Comparison of ENCODE assay signal across 9 cellular contexts in the genomic region with DNA sequence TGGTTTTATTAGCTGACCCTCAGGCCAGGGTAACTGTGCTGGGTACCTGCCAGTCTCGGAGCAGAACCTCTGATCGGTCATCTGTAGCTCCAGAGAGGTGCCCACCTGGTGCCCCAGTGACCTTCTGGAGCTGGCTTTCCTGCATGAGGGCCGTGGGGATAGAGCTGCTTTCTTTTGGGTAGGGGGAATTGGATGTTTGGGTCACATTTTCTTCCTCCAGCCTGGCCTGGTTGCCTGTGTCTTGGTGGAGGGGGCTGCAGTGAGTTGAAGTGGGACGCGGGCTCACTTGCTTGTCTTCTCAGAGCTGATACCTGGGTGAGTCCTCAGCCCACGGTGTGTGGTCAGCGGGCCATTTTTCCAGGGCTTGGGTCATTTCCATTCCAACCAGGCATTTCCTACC. TPM values are rescaled to one million over a fixed set of nuclear protein-coding genes. Genes with fewer than 3 reads are reported as not detected.
DNase-seq lines count a peak whose midpoint lies in the region; ATAC-seq and TF ChIP-seq lines count a peak whose summit lies in the region.
"Had no signal": no experiment of that assay in that cellular context is flagged by ENCODE, and none has a peak within 500 bp of the region (broad histone marks: within the 10 kb centered on the region; RNA-seq: fewer than 3 reads in every experiment).

No MANE protein-coding gene starts in this region.

- H3K36me3 ChIP-seq in fibroblast of lung (ENCODE audit: control insufficient read depth, insufficient read depth, low read length) (no peaks in the 10 kb centered on the region), gastrocnemius medialis (no peaks in the 10 kb centered on the region)

- no peaks in the 10 kb centered on the region for H4K20me1 ChIP-seq in fibroblast of lung (ENCODE audit: control insufficient read depth, extremely low read depth, insufficient read depth, low read length)

- H3K9ac ChIP-seq in fibroblast of lung (ENCODE audit: insufficient read depth, low read length), result no peak overlapping the region
- H3K9ac ChIP-seq: KMS-11 had no signal

- TF ChIP-seq CTCF in GM12865 (IDR thresholded peaks at IDR 0.05; ENCODE audit: insufficient read depth, low read depth, low read length, missing control alignments) (no peak), RWPE1 (conservative IDR thresholded peaks at IDR 0.05; ENCODE audit: low read depth) (no peak), fibroblast of lung (conservative IDR thresholded peaks at IDR 0.05 in 1 of 2, IDR thresholded peaks at IDR 0.05 in 1 of 2; ENCODE audit: low read depth in 1 of 2, low read length in 2 of 2) (no peak), gastrocnemius medialis (IDR thresholded peaks at IDR 0.05 in 4 of 5, conservative IDR thresholded peaks at IDR 0.05 in 1 of 5) (no peak)

- CTCF ChIA-PET in RWPE1 (lab: Yijun Ruan, JAX), result interaction anchor here (0.6 to 0.8 kb wide), 2 partner anchors 73 to 110 kb away, joined by 4 to 5 read pairs; a partner anchor contains a TSS

- H3K79me2 ChIP-seq in fibroblast of lung (ENCODE audit: control insufficient read depth, insufficient read depth, low read length), result peaks cover 47% of the 10 kb centered on the region

- ATAC-seq in gastrocnemius medialis (no peak), GM18873 (IDR thresholded peaks at IDR 0.05; ENCODE audit: low FRiP score, unreplicated experiment) (no peak)

- H3K27me3 ChIP-seq in fibroblast of lung (ENCODE audit: control insufficient read depth, insufficient read depth, low read length) (no peaks in the 10 kb centered on the region), gastrocnemius medialis (no peaks in the 10 kb centered on the region)

- POLR2A ChIA-PET in RWPE1 (lab: Yijun Ruan, JAX; ENCODE audit: low non-redundant PET), result no interaction called here

- in situ Hi-C loops in gastrocnemius medialis (cut with MboI; ENCODE audit: low sequenced_read_pairs in 4 of 4), result loop anchor here in 1 of 4 donors (10.0 kb wide), 1 partner anchor 71 kb away; no protein-coding TSS in a partner anchor

- DNase-seq in GM12865 (ENCODE audit: low read depth) (no peak), RWPE1 (ENCODE audit: low spot score) (no peak), fibroblast of lung (ENCODE audit: low read depth in 2 of 2) (peak in 1 of 2 donors; percentile 20), gastrocnemius medialis (no peak), pons (ENCODE audit: low spot score) (no peak), putamen (ENCODE audit: low spot score) (no peak), NCI-H526 (lab: John Stamatoyannopoulos, UW) (no peak)

- H3K9me3 ChIP-seq in fibroblast of lung (ENCODE audit: control insufficient read depth, insufficient read depth, low read depth, low read length) (no peaks in the 10 kb centered on the region), gastrocnemius medialis (no peaks in the 10 kb centered on the region)

- H3K4me3 ChIP-seq in GM12865 (ENCODE audit: low read depth, low read length), result peak overlapping the region; percentile 91
- peak overlapping the region in 2 of 4 experiments; percentile 9 to 74 for H3K4me3 ChIP-seq in fibroblast of lung (replicated peaks in 1 of 4; ENCODE audit: control extremely low read depth in 1 of 4, insufficient read depth in 1 of 4, low read depth in 3 of 4, low read length in 4 of 4)
- H3K4me3 ChIP-seq in gastrocnemius medialis, result no peak overlapping the region

- H3K4me1 ChIP-seq in fibroblast of lung (ENCODE audit: control insufficient read depth, extremely low read depth, insufficient read depth, low read length) (peaks cover 31% of the 10 kb centered on the region), gastrocnemius medialis (peaks cover 48 to 52% of the 10 kb centered on the region in 2 donors)

- H3K4me2 ChIP-seq in fibroblast of lung (ENCODE audit: extremely low read depth, insufficient read depth, low read length), result peak overlapping the region; percentile 70

- H3K27ac ChIP-seq in RWPE1 (peak overlapping the region; percentile 97), fibroblast of lung (ENCODE audit: insufficient read depth, low read length) (peak overlapping the region; percentile 96), gastrocnemius medialis (peak overlapping the region; percentile 78 to 87 (median 82))
- H3K27ac ChIP-seq: KMS-11 had no signal

- TF ChIP-seq POLR2A in gastrocnemius medialis (IDR thresholded peaks at IDR 0.05), result no peak

- no peak overlapping the region for H2AFZ ChIP-seq in fibroblast of lung (ENCODE audit: low read length)

- intact Hi-C loops in gastrocnemius medialis (cut with DNase I; ENCODE audit: low total_unique reads), result loop anchor here (2.0 to 10.0 kb wide), 4 partner anchors 67 to 1089 kb away; a partner anchor contains a TSS

RNA-seq across cellular contexts. Expression of a gene that starts 2.6 kb away (rescaled TPM):
- 5.9 and 9.4 TPM in 2 replicates for total RNA-seq in fibroblast of lung
- 2.1 and 2.2 TPM in 2 replicates for polyA plus RNA-seq in fibroblast of lung
- 14.6 and 17.4 TPM in 2 replicates for polyA plus RNA-seq in fibroblast of lung (2012)
- polyA minus RNA-seq in fibroblast of lung (ENCODE audit: low replicate concordance), result 21.2 and 28.9 TPM in 2 replicates
- 1 to 10 TPM; 2.6 to 5.4 (median 3.2) TPM for total RNA-seq in gastrocnemius medialis
